1 cellular context compared by ENCODE assay signal in genomic region chr13:82647540-82647939, GRCh38.
TF ChIP-seq lines count a peak whose summit lies in the region.

No MANE protein-coding gene starts in this region.

TF ChIP-seq in GM23338, 12 proteins besides CTCF, POLR2A, EP300 and RAD21 (continued from another document):
- TF ChIP-seq ZNF462 (CRISPR knock-in tag; IDR thresholded peaks at IDR 0.05) (no peak), ZNF331 (CRISPR knock-in tag; IDR thresholded peaks at IDR 0.05; ENCODE audit: low read depth) (no peak), EZH2 (IDR thresholded peaks at IDR 0.05; ENCODE audit: low read depth, unreplicated experiment) (no peak)
